ENCODE assay signal across 9 cellular contexts in the genomic region with DNA sequence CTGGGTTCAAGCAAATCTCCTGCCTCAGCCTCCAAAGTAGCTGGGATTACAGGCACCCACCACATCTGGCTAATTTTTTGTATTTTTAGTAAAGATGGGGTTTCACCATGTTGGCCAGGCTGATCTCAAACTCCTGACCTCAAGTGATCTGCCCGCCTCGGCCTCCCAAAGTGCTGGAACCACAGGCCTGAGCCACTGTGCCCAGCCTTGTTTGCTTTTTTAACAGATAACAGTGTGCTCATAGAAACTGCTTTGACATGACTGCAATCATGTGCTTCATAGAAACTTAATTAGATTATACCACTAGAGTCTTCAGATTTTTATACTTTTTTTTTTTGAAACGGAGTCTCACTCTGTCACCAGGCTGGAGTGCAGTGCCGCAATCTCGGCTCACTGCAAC. TPM values are rescaled to one million over a fixed set of nuclear protein-coding genes. Genes with fewer than 3 reads are reported as not detected.
DNase-seq lines count a peak whose midpoint lies in the region; ATAC-seq and TF ChIP-seq lines count a peak whose summit lies in the region.
"Not testable (repeated sequence)": the region's sequence is repeated elsewhere in the genome, so short reads cannot be mapped to it uniquely, and the experiment has no call there.
"Had no signal": no experiment of that assay in that cellular context is flagged by ENCODE, and none has a peak within 500 bp of the region (broad histone marks: within the 10 kb centered on the region; RNA-seq: fewer than 3 reads in every experiment).

No MANE protein-coding gene starts in this region.

- H3K4me3 Mint-ChIP-seq in T-helper 2 cell treated with Interferon-gamma antibody and Interleukin-4, amounts not matched to agents 5 μg/mL and 100 μg/mL, for 36 hours = peak overlapping the region; percentile 50
- not testable (repeated sequence) for H3K4me3 Mint-ChIP-seq in activated T-cell treated with anti-CD3 and anti-CD28 coated beads, Interleukin-2, amount 50 U/mL, for 24 hours

- H3K4me2 ChIP-seq in GM23248 (ENCODE audit: unreplicated experiment) = not testable (repeated sequence)

- not testable (repeated sequence) for ATAC-seq in right cardiac atrium

- intact Hi-C loops in right cardiac atrium (cut with DNase I) = not testable (repeated sequence)

- not testable (repeated sequence) for H3K36me3 ChIP-seq in GM23248 (ENCODE audit: low read depth); brain microvascular endothelial cell (replicated peaks); neutrophil

- H3K9me2 ChIP-seq in GM23248 (ENCODE audit: insufficient read depth) = not testable (repeated sequence)

- H3K4me3 ChIP-seq in GM23248; brain microvascular endothelial cell (ENCODE audit: low read depth, low read length); right cardiac atrium (ENCODE audit: low read length); neutrophil (ENCODE audit: low read depth in 1 of 2, low read length in 1 of 2): not testable (repeated sequence)

- peaks cover 34% of the 10 kb centered on the region for H3K79me2 ChIP-seq in GM23248 (ENCODE audit: insufficient read depth)

- DNase-seq in GM23248; T-helper 2 cell treated with Interferon-gamma antibody and Interleukin-4, amounts not matched to agents 5 μg/mL and 100 μg/mL, for 36 hours (ENCODE audit: low spot score); activated T-cell treated with anti-CD3 and anti-CD28 coated beads, Interleukin-2, amount 50 U/mL, for 24 hours: not testable (repeated sequence)
- DNase-seq in brain microvascular endothelial cell (peak; percentile 21), right cardiac atrium (peak in 2 of 3 donors; percentile 39 to 65)

- peak overlapping the region; percentile 67 for H3K27ac Mint-ChIP-seq in T-helper 2 cell treated with Interferon-gamma antibody and Interleukin-4, amounts not matched to agents 5 μg/mL and 100 μg/mL, for 36 hours
- H3K27ac Mint-ChIP-seq in activated T-cell treated with anti-CD3 and anti-CD28 coated beads, Interleukin-2, amount 50 U/mL, for 24 hours = peak overlapping the region; percentile 75

- not testable (repeated sequence) for H4K20me1 ChIP-seq in GM23248 (ENCODE audit: insufficient read depth)

- H3F3A ChIP-seq in GM23248 (ENCODE audit: insufficient read depth) = not testable (repeated sequence)

- not testable (repeated sequence) for H3K9me3 ChIP-seq in GM23248 (ENCODE audit: low read depth); right cardiac atrium (ENCODE audit: control insufficient read depth, low read length); neutrophil

- not testable (repeated sequence) for H3K36me3 Mint-ChIP-seq in T-helper 2 cell treated with Interferon-gamma antibody and Interleukin-4, amounts not matched to agents 5 μg/mL and 100 μg/mL, for 36 hours (ENCODE audit: low read depth)
- H3K36me3 Mint-ChIP-seq in activated T-cell treated with anti-CD3 and anti-CD28 coated beads, Interleukin-2, amount 50 U/mL, for 24 hours (ENCODE audit: low read depth) = peaks cover 12% of the 10 kb centered on the region

- H3K4me1 ChIP-seq in GM23248 (ENCODE audit: insufficient read depth) (peaks cover 11% of the 10 kb centered on the region; the same call in 1 of the 2 replicates), neutrophil (ENCODE audit: control insufficient read depth in 1 of 2, insufficient read depth in 1 of 2, low read depth in 1 of 2, low read length in 1 of 2) (peaks cover 4 to 26% of the 10 kb centered on the region in 2 experiments)
- H3K4me1 ChIP-seq in right cardiac atrium (ENCODE audit: control insufficient read depth, insufficient read depth, low read length) = not testable (repeated sequence)

- 65 to 67% methylated on average over 5 of the region's 5 CpGs for WGBS in GM23248 (ENCODE audit: low coverage in 1 of 2, low lambda C conversion rate in 2 of 2, missing lambda C conversion rate in 2 of 2), 2 experiments
- 54% methylated on average over 5 of the region's 5 CpGs for WGBS in right cardiac atrium

- H3K4me1 Mint-ChIP-seq in T-helper 2 cell treated with Interferon-gamma antibody and Interleukin-4, amounts not matched to agents 5 μg/mL and 100 μg/mL, for 36 hours (ENCODE audit: low read depth) = peaks cover 16% of the 10 kb centered on the region
- peaks cover 42% of the 10 kb centered on the region for H3K4me1 Mint-ChIP-seq in activated T-cell treated with anti-CD3 and anti-CD28 coated beads, Interleukin-2, amount 50 U/mL, for 24 hours (ENCODE audit: low read depth)

- H3K9ac ChIP-seq in GM23248 = peak overlapping the region; percentile 44; the same call in 1 of the 2 replicates

- not testable (repeated sequence) for H2AFZ ChIP-seq in GM23248

- H3K27me3 Mint-ChIP-seq in T-helper 2 cell treated with Interferon-gamma antibody and Interleukin-4, amounts not matched to agents 5 μg/mL and 100 μg/mL, for 36 hours (ENCODE audit: low read depth); activated T-cell treated with anti-CD3 and anti-CD28 coated beads, Interleukin-2, amount 50 U/mL, for 24 hours: not testable (repeated sequence)

- peak overlapping the region; percentile 14; the same call in 1 of the 2 replicates for H3K27ac ChIP-seq in C4-2B
- H3K27ac ChIP-seq in GM23248 = peak overlapping the region; percentile 92
- H3K27ac ChIP-seq in brain microvascular endothelial cell = peak overlapping the region; percentile 54
- not testable (repeated sequence) for H3K27ac ChIP-seq in right cardiac atrium (ENCODE audit: low read length)
- H3K27ac ChIP-seq in neutrophil = peak overlapping the region; percentile 85

- TF ChIP-seq CTCF in C4-2B (conservative IDR thresholded peaks at IDR 0.05); brain microvascular endothelial cell (IDR thresholded peaks at IDR 0.05; ENCODE audit: low read depth, low read length, missing control alignments); neutrophil (IDR thresholded peaks at IDR 0.05): not testable (repeated sequence)

- not testable (repeated sequence) for H3K27me3 ChIP-seq in GM23248 (replicated peaks; ENCODE audit: insufficient read depth); brain microvascular endothelial cell (replicated peaks); right cardiac atrium (ENCODE audit: control insufficient read depth, insufficient read depth); neutrophil

- in situ Hi-C loops in GM23248 (cut with MboI); brain microvascular endothelial cell (cut with HindIII; ENCODE audit: low pct_ligation_motif_present, low sequenced_read_pairs): not testable (repeated sequence)

- H3K9me3 Mint-ChIP-seq in T-helper 2 cell treated with Interferon-gamma antibody and Interleukin-4, amounts not matched to agents 5 μg/mL and 100 μg/mL, for 36 hours; activated T-cell treated with anti-CD3 and anti-CD28 coated beads, Interleukin-2, amount 50 U/mL, for 24 hours: not testable (repeated sequence)

RNA-seq across cellular contexts. Expression of a gene that starts 8.8 kb away (rescaled TPM):
- total RNA-seq in GM23248 (2014; rRNA removed; shearing (Covaris generic)) = 146 and 213 TPM in 2 replicates
- polyA plus RNA-seq in GM23248 (2016; fragmentation: Nextera tagmentation; extraction: Ambion mirVana) = 453 and 455 TPM in 2 replicates
- total RNA-seq in right cardiac atrium = 100 to 1,000 TPM in 2 of 4 donors, 10 to 100 TPM in 2; 83.9 to 106 (median 98.6) TPM
- polyA plus RNA-seq in right cardiac atrium = 120 TPM

RNA-seq across cellular contexts. Expression of a gene that starts 57.0 kb away (rescaled TPM):
- total RNA-seq in GM23248 (2014; rRNA removed; shearing (Covaris generic)) = 0.25 TPM in 1 of 2 replicates, not detected in the other
- polyA plus RNA-seq in GM23248 (2016; fragmentation: Nextera tagmentation; extraction: Ambion mirVana) (0.32 and 0.33 TPM in 2 replicates), right cardiac atrium (0.16 TPM)
- under 1 TPM in 3 of 4 donors, not detected in 1; 0.18 to 0.37 (median 0.37) TPM for total RNA-seq in right cardiac atrium
- total RNA-seq: PC-9 had no signal
- polyA plus RNA-seq: AG04450 had no signal
